Comparison of ENCODE assay signal across 17 cellular contexts in genomic region chr9:90032296-90033029, GRCh38.
"Had no signal": no experiment of that assay in that cellular context is flagged by ENCODE, and none has a peak within 500 bp of the region (broad histone marks: within the 10 kb centered on the region; RNA-seq: fewer than 3 reads in every experiment).

No MANE protein-coding gene starts in this region.

- H3K27ac ChIP-seq: sigmoid colon, uterus had no signal

- H3K4me1 Mint-ChIP-seq: activated CD4-positive, alpha-beta T cell treated with anti-CD3 and anti-CD28 coated beads, Interleukin-2, amount 10 ng/mL, durations not matched to agents 24 days and 14 days; activated naive CD8-positive, alpha-beta T cell treated with anti-CD3 and anti-CD28 coated beads for 36 hours; mesothelial cell of epicardium; neural crest cell; stimulated activated effector memory CD8-positive, alpha-beta T cell treated with anti-CD3 and anti-CD28 coated beads, Interleukin-12 subunit alpha, Interleukin-12 subunit beta, amount 100 ng/mL, for 72 hours had no signal

- H3K27ac Mint-ChIP-seq: activated CD4-positive, alpha-beta T cell treated with anti-CD3 and anti-CD28 coated beads, Interleukin-2, amount 10 ng/mL, durations not matched to agents 24 days and 14 days; activated CD8-positive, alpha-beta T cell treated with anti-CD3 and anti-CD28 coated beads, Interleukin-2, amount 10 ng/mL, durations not matched to agents 7 days and 5 days; activated naive CD8-positive, alpha-beta T cell treated with anti-CD3 and anti-CD28 coated beads for 36 hours; brain; mesothelial cell of epicardium; stimulated activated effector memory CD8-positive, alpha-beta T cell treated with anti-CD3 and anti-CD28 coated beads, Interleukin-12 subunit alpha, Interleukin-12 subunit beta, amount 100 ng/mL, for 72 hours had no signal

- H3K27me3 Mint-ChIP-seq: activated naive CD8-positive, alpha-beta T cell treated with anti-CD3 and anti-CD28 coated beads for 36 hours had no signal

- H3K36me3 Mint-ChIP-seq: activated naive CD8-positive, alpha-beta T cell treated with anti-CD3 and anti-CD28 coated beads for 36 hours; brain; mesothelial cell of epicardium; stimulated activated effector memory CD8-positive, alpha-beta T cell treated with anti-CD3 and anti-CD28 coated beads, Interleukin-12 subunit alpha, Interleukin-12 subunit beta, amount 100 ng/mL, for 72 hours had no signal

- H3K4me3 Mint-ChIP-seq: activated CD4-positive, alpha-beta T cell treated with anti-CD3 and anti-CD28 coated beads, Interleukin-2, amount 10 ng/mL, durations not matched to agents 24 days and 14 days; activated CD8-positive, alpha-beta T cell treated with anti-CD3 and anti-CD28 coated beads, Interleukin-2, amount 10 ng/mL, durations not matched to agents 7 days and 5 days; activated naive CD8-positive, alpha-beta T cell treated with anti-CD3 and anti-CD28 coated beads for 36 hours; brain; mesothelial cell of epicardium; neural crest cell; stimulated activated effector memory CD8-positive, alpha-beta T cell treated with anti-CD3 and anti-CD28 coated beads, Interleukin-12 subunit alpha, Interleukin-12 subunit beta, amount 100 ng/mL, for 72 hours had no signal

- ATAC-seq: activated CD8-positive, alpha-beta T cell treated with anti-CD3 and anti-CD28 coated beads, Interleukin-2, amount 10 ng/mL, durations not matched to agents 7 days and 5 days; stimulated activated effector memory CD8-positive, alpha-beta T cell treated with anti-CD3 and anti-CD28 coated beads, Interleukin-12 subunit alpha, Interleukin-12 subunit beta, amount 100 ng/mL, for 72 hours had no signal

- DNase-seq: activated CD4-positive, alpha-beta T cell treated with anti-CD3 and anti-CD28 coated beads, Interleukin-2, amount 10 ng/mL, durations not matched to agents 24 days and 14 days; activated CD4-positive, CD25-positive, alpha-beta regulatory T cell; activated CD8-positive, alpha-beta memory T cell treated with anti-CD3 and anti-CD28 coated beads, Interleukin-2, amount 50 U/mL, for 4 hours; activated CD8-positive, alpha-beta T cell treated with anti-CD3 and anti-CD28 coated beads, Interleukin-2, amount 10 ng/mL, durations not matched to agents 7 days and 5 days; activated gamma-delta T cell treated with Interleukin-2 at 50 U/mL for 16 hours; activated naive CD8-positive, alpha-beta T cell treated with anti-CD3 and anti-CD28 coated beads for 36 hours; amygdala; effector CD8-positive, alpha-beta T cell; foreskin melanocyte; kidney glomerular epithelial cell; sigmoid colon; stimulated activated CD4-positive, alpha-beta T cell treated with anti-CD3 and anti-CD28 coated beads, Interleukin-1b, Interleukin-23, amount 100 ng/mL, for 48 hours; uterus had no signal

- H3K9me3 Mint-ChIP-seq: activated CD4-positive, alpha-beta T cell treated with anti-CD3 and anti-CD28 coated beads, Interleukin-2, amount 10 ng/mL, durations not matched to agents 24 days and 14 days; activated naive CD8-positive, alpha-beta T cell treated with anti-CD3 and anti-CD28 coated beads for 36 hours; mesothelial cell of epicardium; neural crest cell; stimulated activated effector memory CD8-positive, alpha-beta T cell treated with anti-CD3 and anti-CD28 coated beads, Interleukin-12 subunit alpha, Interleukin-12 subunit beta, amount 100 ng/mL, for 72 hours had no signal
